Comparison of ENCODE assay signal across 1 cellular context in the genomic region with DNA sequence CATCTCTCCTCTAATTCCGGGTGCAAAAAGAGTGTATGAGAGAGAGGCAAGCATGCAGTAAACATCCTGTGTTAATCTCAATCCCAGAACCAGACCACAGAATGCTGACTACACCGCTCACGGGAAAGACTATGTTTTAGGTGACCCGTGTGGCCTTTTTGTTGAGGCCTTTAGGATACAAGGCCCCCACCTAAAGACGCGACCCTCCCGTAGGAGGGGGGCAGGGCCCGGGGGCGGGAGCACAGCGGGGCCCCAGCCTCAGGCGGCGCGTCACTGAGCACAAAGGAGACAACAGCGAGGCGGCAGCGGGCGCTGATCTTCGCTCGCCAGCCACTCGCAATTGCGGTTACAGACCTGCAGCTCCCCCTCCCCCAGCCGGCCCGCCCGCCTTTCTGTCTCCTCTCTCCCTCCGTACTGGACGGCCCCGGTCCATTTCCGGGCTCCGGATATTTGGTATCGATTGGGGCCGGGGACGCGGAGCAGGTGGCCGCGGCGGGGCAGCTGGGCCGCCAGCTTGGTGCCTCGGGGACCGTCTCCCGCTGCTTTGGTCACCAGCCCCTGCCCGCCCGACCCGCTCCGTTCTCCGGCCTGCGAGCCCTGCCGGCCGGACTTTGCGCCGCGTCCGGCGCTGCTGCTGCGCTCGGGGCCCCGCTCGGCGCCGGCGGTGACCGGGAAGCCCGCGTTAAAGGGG.
TF ChIP-seq lines count a peak whose summit lies in the region.

A gene with protein sequence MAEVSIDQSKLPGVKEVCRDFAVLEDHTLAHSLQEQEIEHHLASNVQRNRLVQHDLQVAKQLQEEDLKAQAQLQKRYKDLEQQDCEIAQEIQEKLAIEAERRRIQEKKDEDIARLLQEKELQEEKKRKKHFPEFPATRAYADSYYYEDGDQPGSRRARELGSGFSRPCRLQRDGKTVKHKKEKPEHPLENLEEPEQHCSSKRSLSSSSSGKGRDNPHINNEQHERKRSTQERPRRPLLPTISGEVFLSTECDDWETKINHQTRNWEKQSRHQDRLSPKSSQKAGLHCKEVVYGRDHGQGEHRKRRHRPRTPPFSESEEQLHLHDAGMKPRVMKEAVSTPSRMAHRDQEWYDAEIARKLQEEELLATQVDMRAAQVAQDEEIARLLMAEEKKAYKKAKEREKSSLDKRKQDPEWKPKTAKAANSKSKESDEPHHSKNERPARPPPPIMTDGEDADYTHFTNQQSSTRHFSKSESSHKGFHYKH (plus strand): TSS at position 432 of the 691 bp plus-strand sequence. CDS start 281 bp downstream, outside the sequence.

TF ChIP-seq in HEK293, 187 proteins besides CTCF, POLR2A, EP300 and RAD21 (continued from another document and continues in another):
- no peak for TF ChIP-seq ZSCAN23 (tag by site-specific recombination; IDR thresholded peaks at IDR 0.05)
- TF ChIP-seq ZNF48 (tag by site-specific recombination; IDR thresholded peaks at IDR 0.05) = no peak
- TF ChIP-seq KLF16 (tag by site-specific recombination; IDR thresholded peaks at IDR 0.05) = peak; percentile 29; the same call in 1 of the 2 replicates
- 0 out of 2 replicates have a peak, but pooled peaks have one; percentile 12 for TF ChIP-seq ZNF24 (tag by site-specific recombination; IDR thresholded peaks at IDR 0.05)
- no peak for TF ChIP-seq ZNF266 (tag by site-specific recombination; IDR thresholded peaks at IDR 0.05; ENCODE audit: low read depth)
- no peak for TF ChIP-seq ZNF658 (tag by site-specific recombination; IDR thresholded peaks at IDR 0.05)
- TF ChIP-seq, protein P1, sequence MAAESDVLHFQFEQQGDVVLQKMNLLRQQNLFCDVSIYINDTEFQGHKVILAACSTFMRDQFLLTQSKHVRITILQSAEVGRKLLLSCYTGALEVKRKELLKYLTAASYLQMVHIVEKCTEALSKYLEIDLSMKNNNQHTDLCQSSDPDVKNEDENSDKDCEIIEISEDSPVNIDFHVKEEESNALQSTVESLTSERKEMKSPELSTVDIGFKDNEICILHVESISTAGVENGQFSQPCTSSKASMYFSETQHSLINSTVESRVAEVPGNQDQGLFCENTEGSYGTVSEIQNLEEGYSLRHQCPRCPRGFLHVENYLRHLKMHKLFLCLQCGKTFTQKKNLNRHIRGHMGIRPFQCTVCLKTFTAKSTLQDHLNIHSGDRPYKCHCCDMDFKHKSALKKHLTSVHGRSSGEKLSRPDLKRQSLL (tag by site-specific recombination; IDR thresholded peaks at IDR 0.05) = no peak
- 0 out of 2 replicates have a peak, but pooled peaks have one; percentile 17 for TF ChIP-seq BCL11B (tag by site-specific recombination; IDR thresholded peaks at IDR 0.05; ENCODE audit: low read depth)
- no peak for TF ChIP-seq OSR2 (tag by site-specific recombination; IDR thresholded peaks at IDR 0.05)
- no peak for TF ChIP-seq ZNF37A (tag by site-specific recombination; IDR thresholded peaks at IDR 0.05)
- TF ChIP-seq, protein P2, sequence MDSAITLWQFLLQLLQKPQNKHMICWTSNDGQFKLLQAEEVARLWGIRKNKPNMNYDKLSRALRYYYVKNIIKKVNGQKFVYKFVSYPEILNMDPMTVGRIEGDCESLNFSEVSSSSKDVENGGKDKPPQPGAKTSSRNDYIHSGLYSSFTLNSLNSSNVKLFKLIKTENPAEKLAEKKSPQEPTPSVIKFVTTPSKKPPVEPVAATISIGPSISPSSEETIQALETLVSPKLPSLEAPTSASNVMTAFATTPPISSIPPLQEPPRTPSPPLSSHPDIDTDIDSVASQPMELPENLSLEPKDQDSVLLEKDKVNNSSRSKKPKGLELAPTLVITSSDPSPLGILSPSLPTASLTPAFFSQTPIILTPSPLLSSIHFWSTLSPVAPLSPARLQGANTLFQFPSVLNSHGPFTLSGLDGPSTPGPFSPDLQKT (IDR thresholded peaks at IDR 0.05; ENCODE audit: borderline replicate concordance, low read depth, low read length) = no peak
- no peak for TF ChIP-seq ZNF10 (tag by site-specific recombination; IDR thresholded peaks at IDR 0.05)
- TF ChIP-seq ZNF501 (tag by site-specific recombination; IDR thresholded peaks at IDR 0.05) = 0 out of 2 replicates have a peak, but pooled peaks have one; percentile 23
- no peak for TF ChIP-seq ZNF560 (tag by site-specific recombination; IDR thresholded peaks at IDR 0.05; ENCODE audit: borderline replicate concordance)
- no peak for TF ChIP-seq ZNF677 (tag by site-specific recombination; IDR thresholded peaks at IDR 0.05)
- no peak for TF ChIP-seq ZNF16 (tag by site-specific recombination; IDR thresholded peaks at IDR 0.05; ENCODE audit: low read depth)
- no peak for TF ChIP-seq ZNF555 (tag by site-specific recombination; conservative IDR thresholded peaks at IDR 0.05)
- no peak for TF ChIP-seq ZNF146 (tag by site-specific recombination; IDR thresholded peaks at IDR 0.05)
- peak; percentile 80 for TF ChIP-seq ZBTB17 (tag by site-specific recombination; IDR thresholded peaks at IDR 0.05)
- TF ChIP-seq, protein P3, sequence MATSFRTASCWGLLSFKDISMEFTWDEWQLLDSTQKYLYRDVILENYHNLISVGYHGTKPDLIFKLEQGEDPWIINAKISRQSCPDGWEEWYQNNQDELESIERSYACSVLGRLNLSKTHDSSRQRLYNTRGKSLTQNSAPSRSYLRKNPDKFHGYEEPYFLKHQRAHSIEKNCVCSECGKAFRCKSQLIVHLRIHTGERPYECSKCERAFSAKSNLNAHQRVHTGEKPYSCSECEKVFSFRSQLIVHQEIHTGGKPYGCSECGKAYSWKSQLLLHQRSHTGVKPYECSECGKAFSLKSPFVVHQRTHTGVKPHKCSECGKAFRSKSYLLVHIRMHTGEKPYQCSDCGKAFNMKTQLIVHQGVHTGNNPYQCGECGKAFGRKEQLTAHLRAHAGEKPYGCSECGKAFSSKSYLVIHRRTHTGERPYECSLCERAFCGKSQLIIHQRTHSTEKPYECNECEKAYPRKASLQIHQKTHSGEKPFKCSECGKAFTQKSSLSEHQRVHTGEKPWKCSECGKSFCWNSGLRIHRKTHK (tag by site-specific recombination; IDR thresholded peaks at IDR 0.05) = no peak
- no peak for TF ChIP-seq KLF10 (tag by site-specific recombination; IDR thresholded peaks at IDR 0.05)
- no peak for TF ChIP-seq FEZF1 (tag by site-specific recombination; IDR thresholded peaks at IDR 0.05)
- TF ChIP-seq ZNF558 (tag by site-specific recombination; IDR thresholded peaks at IDR 0.05) = no peak
- TF ChIP-seq ZNF169 (tag by site-specific recombination; IDR thresholded peaks at IDR 0.05) = no peak
- TF ChIP-seq, protein P4, sequence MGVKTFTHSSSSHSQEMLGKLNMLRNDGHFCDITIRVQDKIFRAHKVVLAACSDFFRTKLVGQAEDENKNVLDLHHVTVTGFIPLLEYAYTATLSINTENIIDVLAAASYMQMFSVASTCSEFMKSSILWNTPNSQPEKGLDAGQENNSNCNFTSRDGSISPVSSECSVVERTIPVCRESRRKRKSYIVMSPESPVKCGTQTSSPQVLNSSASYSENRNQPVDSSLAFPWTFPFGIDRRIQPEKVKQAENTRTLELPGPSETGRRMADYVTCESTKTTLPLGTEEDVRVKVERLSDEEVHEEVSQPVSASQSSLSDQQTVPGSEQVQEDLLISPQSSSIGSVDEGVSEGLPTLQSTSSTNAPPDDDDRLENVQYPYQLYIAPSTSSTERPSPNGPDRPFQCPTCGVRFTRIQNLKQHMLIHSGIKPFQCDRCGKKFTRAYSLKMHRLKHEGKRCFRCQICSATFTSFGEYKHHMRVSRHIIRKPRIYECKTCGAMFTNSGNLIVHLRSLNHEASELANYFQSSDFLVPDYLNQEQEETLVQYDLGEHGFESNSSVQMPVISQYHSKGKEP (tag by site-specific recombination; IDR thresholded peaks at IDR 0.05) = no peak
- no peak for TF ChIP-seq ZNF514 (tag by site-specific recombination; IDR thresholded peaks at IDR 0.05)
- TF ChIP-seq ZNF707 (tag by site-specific recombination; IDR thresholded peaks at IDR 0.05) = no peak
- no peak for TF ChIP-seq ZFP3 (tag by site-specific recombination; IDR thresholded peaks at IDR 0.05; ENCODE audit: low read depth)
- TF ChIP-seq KLF1 (tag by site-specific recombination; IDR thresholded peaks at IDR 0.05) = no peak
- TF ChIP-seq, protein P5, sequence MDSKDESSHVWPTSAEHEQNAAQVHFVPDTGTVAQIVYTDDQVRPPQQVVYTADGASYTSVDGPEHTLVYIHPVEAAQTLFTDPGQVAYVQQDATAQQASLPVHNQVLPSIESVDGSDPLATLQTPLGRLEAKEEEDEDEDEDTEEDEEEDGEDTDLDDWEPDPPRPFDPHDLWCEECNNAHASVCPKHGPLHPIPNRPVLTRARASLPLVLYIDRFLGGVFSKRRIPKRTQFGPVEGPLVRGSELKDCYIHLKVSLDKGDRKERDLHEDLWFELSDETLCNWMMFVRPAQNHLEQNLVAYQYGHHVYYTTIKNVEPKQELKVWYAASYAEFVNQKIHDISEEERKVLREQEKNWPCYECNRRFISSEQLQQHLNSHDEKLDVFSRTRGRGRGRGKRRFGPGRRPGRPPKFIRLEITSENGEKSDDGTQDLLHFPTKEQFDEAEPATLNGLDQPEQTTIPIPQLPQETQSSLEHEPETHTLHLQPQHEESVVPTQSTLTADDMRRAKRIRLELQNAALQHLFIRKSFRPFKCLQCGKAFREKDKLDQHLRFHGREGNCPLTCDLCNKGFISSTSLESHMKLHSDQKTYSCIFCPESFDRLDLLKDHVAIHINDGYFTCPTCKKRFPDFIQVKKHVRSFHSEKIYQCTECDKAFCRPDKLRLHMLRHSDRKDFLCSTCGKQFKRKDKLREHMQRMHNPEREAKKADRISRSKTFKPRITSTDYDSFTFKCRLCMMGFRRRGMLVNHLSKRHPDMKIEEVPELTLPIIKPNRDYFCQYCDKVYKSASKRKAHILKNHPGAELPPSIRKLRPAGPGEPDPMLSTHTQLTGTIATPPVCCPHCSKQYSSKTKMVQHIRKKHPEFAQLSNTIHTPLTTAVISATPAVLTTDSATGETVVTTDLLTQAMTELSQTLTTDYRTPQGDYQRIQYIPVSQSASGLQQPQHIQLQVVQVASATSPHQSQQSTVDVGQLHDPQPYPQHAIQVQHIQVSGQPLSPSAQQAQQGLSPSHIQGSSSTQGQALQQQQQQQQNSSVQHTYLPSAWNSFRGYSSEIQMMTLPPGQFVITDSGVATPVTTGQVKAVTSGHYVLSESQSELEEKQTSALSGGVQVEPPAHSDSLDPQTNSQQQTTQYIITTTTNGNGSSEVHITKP (tag by site-specific recombination; IDR thresholded peaks at IDR 0.05) = peak; percentile 80
- TF ChIP-seq, protein P6, sequence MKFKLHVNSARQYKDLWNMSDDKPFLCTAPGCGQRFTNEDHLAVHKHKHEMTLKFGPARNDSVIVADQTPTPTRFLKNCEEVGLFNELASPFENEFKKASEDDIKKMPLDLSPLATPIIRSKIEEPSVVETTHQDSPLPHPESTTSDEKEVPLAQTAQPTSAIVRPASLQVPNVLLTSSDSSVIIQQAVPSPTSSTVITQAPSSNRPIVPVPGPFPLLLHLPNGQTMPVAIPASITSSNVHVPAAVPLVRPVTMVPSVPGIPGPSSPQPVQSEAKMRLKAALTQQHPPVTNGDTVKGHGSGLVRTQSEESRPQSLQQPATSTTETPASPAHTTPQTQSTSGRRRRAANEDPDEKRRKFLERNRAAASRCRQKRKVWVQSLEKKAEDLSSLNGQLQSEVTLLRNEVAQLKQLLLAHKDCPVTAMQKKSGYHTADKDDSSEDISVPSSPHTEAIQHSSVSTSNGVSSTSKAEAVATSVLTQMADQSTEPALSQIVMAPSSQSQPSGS (tag by site-specific recombination; IDR thresholded peaks at IDR 0.05; ENCODE audit: low read depth) = no peak
- TF ChIP-seq, protein P7, sequence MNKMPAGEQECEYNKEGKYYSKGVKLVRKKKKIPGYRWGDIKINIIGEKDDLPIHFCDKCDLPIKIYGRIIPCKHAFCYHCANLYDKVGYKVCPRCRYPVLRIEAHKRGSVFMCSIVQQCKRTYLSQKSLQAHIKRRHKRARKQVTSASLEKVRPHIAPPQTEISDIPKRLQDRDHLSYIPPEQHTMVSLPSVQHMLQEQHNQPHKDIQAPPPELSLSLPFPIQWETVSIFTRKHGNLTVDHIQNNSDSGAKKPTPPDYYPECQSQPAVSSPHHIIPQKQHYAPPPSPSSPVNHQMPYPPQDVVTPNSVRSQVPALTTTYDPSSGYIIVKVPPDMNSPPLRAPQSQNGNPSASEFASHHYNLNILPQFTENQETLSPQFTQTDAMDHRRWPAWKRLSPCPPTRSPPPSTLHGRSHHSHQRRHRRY (tag by site-specific recombination; IDR thresholded peaks at IDR 0.05) = no peak
- TF ChIP-seq SP3 (tag by site-specific recombination; IDR thresholded peaks at IDR 0.05) = peak; percentile 52
- TF ChIP-seq ZNF302 (tag by site-specific recombination; IDR thresholded peaks at IDR 0.05; ENCODE audit: low read depth) = no peak
- TF ChIP-seq ZNF184 (tag by site-specific recombination; IDR thresholded peaks at IDR 0.05) = no peak
- no peak for TF ChIP-seq ZNF391 (tag by site-specific recombination; IDR thresholded peaks at IDR 0.05; ENCODE audit: borderline replicate concordance, low read depth)
- TF ChIP-seq ZNF792 (tag by site-specific recombination; IDR thresholded peaks at IDR 0.05) = no peak
- TF ChIP-seq ZNF701 (tag by site-specific recombination; IDR thresholded peaks at IDR 0.05) = no peak
- TF ChIP-seq, protein P8, sequence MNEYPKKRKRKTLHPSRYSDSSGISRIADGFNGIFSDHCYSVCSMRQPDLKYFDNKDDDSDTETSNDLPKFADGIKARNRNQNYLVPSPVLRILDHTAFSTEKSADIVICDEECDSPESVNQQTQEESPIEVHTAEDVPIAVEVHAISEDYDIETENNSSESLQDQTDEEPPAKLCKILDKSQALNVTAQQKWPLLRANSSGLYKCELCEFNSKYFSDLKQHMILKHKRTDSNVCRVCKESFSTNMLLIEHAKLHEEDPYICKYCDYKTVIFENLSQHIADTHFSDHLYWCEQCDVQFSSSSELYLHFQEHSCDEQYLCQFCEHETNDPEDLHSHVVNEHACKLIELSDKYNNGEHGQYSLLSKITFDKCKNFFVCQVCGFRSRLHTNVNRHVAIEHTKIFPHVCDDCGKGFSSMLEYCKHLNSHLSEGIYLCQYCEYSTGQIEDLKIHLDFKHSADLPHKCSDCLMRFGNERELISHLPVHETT (tag by site-specific recombination; IDR thresholded peaks at IDR 0.05) = no peak
- TF ChIP-seq, protein P9, sequence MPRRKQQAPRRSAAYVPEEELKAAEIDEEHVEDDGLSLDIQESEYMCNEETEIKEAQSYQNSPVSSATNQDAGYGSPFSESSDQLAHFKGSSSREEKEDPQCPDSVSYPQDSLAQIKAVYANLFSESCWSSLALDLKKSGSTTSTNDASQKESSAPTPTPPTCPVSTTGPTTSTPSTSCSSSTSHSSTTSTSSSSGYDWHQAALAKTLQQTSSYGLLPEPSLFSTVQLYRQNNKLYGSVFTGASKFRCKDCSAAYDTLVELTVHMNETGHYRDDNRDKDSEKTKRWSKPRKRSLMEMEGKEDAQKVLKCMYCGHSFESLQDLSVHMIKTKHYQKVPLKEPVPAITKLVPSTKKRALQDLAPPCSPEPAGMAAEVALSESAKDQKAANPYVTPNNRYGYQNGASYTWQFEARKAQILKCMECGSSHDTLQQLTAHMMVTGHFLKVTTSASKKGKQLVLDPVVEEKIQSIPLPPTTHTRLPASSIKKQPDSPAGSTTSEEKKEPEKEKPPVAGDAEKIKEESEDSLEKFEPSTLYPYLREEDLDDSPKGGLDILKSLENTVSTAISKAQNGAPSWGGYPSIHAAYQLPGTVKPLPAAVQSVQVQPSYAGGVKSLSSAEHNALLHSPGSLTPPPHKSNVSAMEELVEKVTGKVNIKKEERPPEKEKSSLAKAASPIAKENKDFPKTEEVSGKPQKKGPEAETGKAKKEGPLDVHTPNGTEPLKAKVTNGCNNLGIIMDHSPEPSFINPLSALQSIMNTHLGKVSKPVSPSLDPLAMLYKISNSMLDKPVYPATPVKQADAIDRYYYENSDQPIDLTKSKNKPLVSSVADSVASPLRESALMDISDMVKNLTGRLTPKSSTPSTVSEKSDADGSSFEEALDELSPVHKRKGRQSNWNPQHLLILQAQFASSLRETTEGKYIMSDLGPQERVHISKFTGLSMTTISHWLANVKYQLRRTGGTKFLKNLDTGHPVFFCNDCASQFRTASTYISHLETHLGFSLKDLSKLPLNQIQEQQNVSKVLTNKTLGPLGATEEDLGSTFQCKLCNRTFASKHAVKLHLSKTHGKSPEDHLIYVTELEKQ (tag by site-specific recombination; IDR thresholded peaks at IDR 0.05; ENCODE audit: borderline replicate concordance) = no peak
- TF ChIP-seq ZNF544 (tag by site-specific recombination; IDR thresholded peaks at IDR 0.05) = no peak
